Comparison of ENCODE assay signal across 1 cellular context in genomic region chr17:50685691-50686493, GRCh38.
TF ChIP-seq lines count a peak whose summit lies in the region.

No MANE protein-coding gene starts in this region.

TF ChIP-seq in HepG2, 621 proteins besides CTCF, POLR2A, EP300 and RAD21 (continued from another document):
- TF ChIP-seq ZNF512 (CRISPR knock-in tag; IDR thresholded peaks at IDR 0.05) (no peak), ZNF354B (CRISPR knock-in tag; IDR thresholded peaks at IDR 0.05) (0 out of 2 replicates have a peak, but pooled peaks have one; percentile 48), ZNF296 (CRISPR knock-in tag; conservative IDR thresholded peaks at IDR 0.05) (0 out of 2 replicates have a peak, but pooled peaks have one; percentile 40), GABPB1 (CRISPR knock-in tag; IDR thresholded peaks at IDR 0.05) (0 out of 2 replicates have a peak, but pooled peaks have one; percentile 7), ZNF720 (CRISPR knock-in tag; IDR thresholded peaks at IDR 0.05) (peak; percentile 77; the same call in 1 of the 2 replicates), MXD4 (CRISPR knock-in tag; IDR thresholded peaks at IDR 0.05) (no peak), ZNF615 (CRISPR knock-in tag; IDR thresholded peaks at IDR 0.05; ENCODE audit: borderline replicate concordance) (0 out of 2 replicates have a peak, but pooled peaks have one; percentile 5), ZNF749 (CRISPR knock-in tag; IDR thresholded peaks at IDR 0.05; ENCODE audit: borderline replicate concordance) (no peak), RBM22 (optimal IDR thresholded peaks at IDR 0.05; ENCODE audit: low read length) (peak; percentile 85), TEF (CRISPR knock-in tag; IDR thresholded peaks at IDR 0.05) (0 out of 2 replicates have a peak, but pooled peaks have one; percentile 26), ZNF275 (CRISPR knock-in tag; IDR thresholded peaks at IDR 0.05; ENCODE audit: borderline replicate concordance) (no peak), MEF2D (CRISPR knock-in tag; IDR thresholded peaks at IDR 0.05) (0 out of 2 replicates have a peak, but pooled peaks have one; percentile 6), ZBTB4 (CRISPR knock-in tag; IDR thresholded peaks at IDR 0.05; ENCODE audit: borderline replicate concordance) (peak; percentile 49; the same call in 1 of the 2 replicates), MNT (IDR thresholded peaks at IDR 0.05) (0 out of 2 replicates have a peak, but pooled peaks have one; percentile 37), ZSCAN31 (CRISPR knock-in tag; IDR thresholded peaks at IDR 0.05; ENCODE audit: low read depth) (no peak), ZNF224 (CRISPR knock-in tag; IDR thresholded peaks at IDR 0.05) (no peak), ZNF280D (CRISPR knock-in tag; IDR thresholded peaks at IDR 0.05) (peak; percentile 16), NFKB2 (CRISPR knock-in tag; IDR thresholded peaks at IDR 0.05; ENCODE audit: borderline replicate concordance) (0 out of 2 replicates have a peak, but pooled peaks have one; percentile 43), EHMT2 (IDR thresholded peaks at IDR 0.05; ENCODE audit: borderline replicate concordance, low read depth, low read length) (no peak)
